ENCODE assay signal across 10 cellular contexts in genomic region chr7:102152672-102153585, GRCh38.
A peak's percentile ranks its signal among the peaks of the same experiment; 100 is the strongest.
DNase-seq lines count a peak whose midpoint lies in the region; ATAC-seq and TF ChIP-seq lines count a peak whose summit lies in the region.
"Had no signal": no experiment of that assay in that cellular context is flagged by ENCODE, and none has a peak within 500 bp of the region (broad histone marks: within the 10 kb centered on the region; RNA-seq: fewer than 3 reads in every experiment).

No MANE protein-coding gene starts in this region.

- no peak overlapping the region for H3K9ac ChIP-seq in GM23248

- H3K4me3 ChIP-seq in GM23248 (no peak overlapping the region), heart left ventricle (no peak overlapping the region)

- TF ChIP-seq CTCF in RWPE1 (conservative IDR thresholded peaks at IDR 0.05; ENCODE audit: low read depth) (no peak), heart left ventricle (IDR thresholded peaks at IDR 0.05) (no peak), osteocyte (IDR thresholded peaks at IDR 0.05) (no peak), GM13977 (IDR thresholded peaks at IDR 0.05; ENCODE audit: extremely low read depth, insufficient read depth, missing control alignments) (no peak)

- peak; percentile 19 for DNase-seq in GM23248
- DNase-seq in RWPE1 (ENCODE audit: low spot score) = peak; percentile 98
- DNase-seq in heart left ventricle = peak in 4 of 5 donors; percentile 19 to 72 (median 38)
- DNase-seq in osteocyte (ENCODE audit: extremely low spot score, unreplicated experiment) = no peak
- DNase-seq in NCI-H526 (lab: John Stamatoyannopoulos, UW) = no peak
- DNase-seq in GM13977 (ENCODE audit: low spot score) = no peak
- DNase-seq: NCI-H1694; stimulated activated CD4-positive, alpha-beta T cell treated with anti-CD3 and anti-CD28 coated beads, Interleukin-12 subunit alpha, Interleukin-12 subunit beta, amount 100 ng/mL, for 4 hours had no signal

- peaks cover 7% of the 10 kb centered on the region for H3K36me3 Mint-ChIP-seq in osteocyte (ENCODE audit: unreplicated experiment)

- ATAC-seq in heart left ventricle = peak; percentile 80 to 90 (median 86)
- no peak for ATAC-seq in HG02623 (IDR thresholded peaks at IDR 0.05; ENCODE audit: unreplicated experiment)
- ATAC-seq in HG02798 (IDR thresholded peaks at IDR 0.05; ENCODE audit: poor library complexity, unreplicated experiment) = no peak

- WGBS in GM23248 (ENCODE audit: low coverage in 1 of 2, low lambda C conversion rate in 2 of 2, missing lambda C conversion rate in 2 of 2), 2 experiments = 94 to 95% methylated on average over 21 of the region's 21 CpGs
- WGBS in heart left ventricle, 4 donors = 46 to 54% (median 49%) methylated on average over 18 to 21 of the region's 21 CpGs

- H3K9me3 Mint-ChIP-seq in osteocyte (ENCODE audit: unreplicated experiment) = no peaks in the 10 kb centered on the region

- POLR2A ChIA-PET in RWPE1 (lab: Yijun Ruan, JAX; ENCODE audit: low non-redundant PET) = interaction anchor here (0.8 kb wide), 1 partner anchor 11 kb away, joined by 3 read pairs; no protein-coding TSS in a partner anchor

- no peak overlapping the region for H3K4me3 Mint-ChIP-seq in osteocyte (ENCODE audit: unreplicated experiment)

- H3K9me2 ChIP-seq in GM23248 (ENCODE audit: insufficient read depth) = no peaks in the 10 kb centered on the region

- in situ Hi-C loops in GM23248 (cut with MboI) (no loop called here), GM13977 (cut with MboI; ENCODE audit: low pct_unique_long_range_greater_than_20kb, low sequenced_read_pairs, unreplicated experiment) (no loop called here)

- CTCF ChIA-PET in RWPE1 (lab: Yijun Ruan, JAX) = interaction anchor here (0.5 to 1.1 kb wide), 3 partner anchors 235 to 339 kb away, joined by 3 to 4 read pairs (median 3); no protein-coding TSS in a partner anchor

- H3K4me1 Mint-ChIP-seq in osteocyte (ENCODE audit: unreplicated experiment) = peaks cover 27% of the 10 kb centered on the region

- no peaks in the 10 kb centered on the region for H3K79me2 ChIP-seq in GM23248 (ENCODE audit: insufficient read depth)

- no peak overlapping the region for H3K4me2 ChIP-seq in GM23248 (ENCODE audit: unreplicated experiment)

- H3K27me3 Mint-ChIP-seq in osteocyte (ENCODE audit: unreplicated experiment) = no peaks in the 10 kb centered on the region

- peak overlapping the region; percentile 78 for H3K27ac Mint-ChIP-seq in osteocyte (ENCODE audit: unreplicated experiment)

- no peaks in the 10 kb centered on the region for H4K20me1 ChIP-seq in GM23248 (ENCODE audit: insufficient read depth)

- H3K4me1 ChIP-seq in GM23248 (ENCODE audit: insufficient read depth) (no peaks in the 10 kb centered on the region), heart left ventricle (peaks cover 0 to 28% (median 14%) of the 10 kb centered on the region in 12 donors)

- intact Hi-C loops in heart left ventricle (cut with DNase I) = no loop called here

- no peak for TF ChIP-seq POLR2A in heart left ventricle (IDR thresholded peaks at IDR 0.05)

- H3K9me3 ChIP-seq in GM23248 (ENCODE audit: low read depth) = no peaks in the 10 kb centered on the region
- no peaks in the 10 kb centered on the region for H3K9me3 ChIP-seq in heart left ventricle

- H3K27me3 ChIP-seq in GM23248 (replicated peaks; ENCODE audit: insufficient read depth) = no peaks in the 10 kb centered on the region
- H3K27me3 ChIP-seq in heart left ventricle = no peaks in the 10 kb centered on the region

- H2AFZ ChIP-seq in GM23248 = no peak overlapping the region

- H3F3A ChIP-seq in GM23248 (ENCODE audit: insufficient read depth) = no peaks in the 10 kb centered on the region

- no peaks in the 10 kb centered on the region for H3K36me3 ChIP-seq in GM23248 (ENCODE audit: low read depth)
- H3K36me3 ChIP-seq in heart left ventricle = peaks cover 0 to 7% (median 0%) of the 10 kb centered on the region in 9 donors

- H3K27ac ChIP-seq in GM23248 (no peak overlapping the region), RWPE1 (peak overlapping the region; percentile 98), heart left ventricle (peak overlapping the region; percentile 41 to 92 (median 75))

Comparison
In these comparisons a context has a peak if more than half of its experiments do, and no peak if none do; other contexts are left out.
1. DNase-seq: peak in GM23248 (single experiment), RWPE1 (single experiment) and heart left ventricle (4 of 5); none in osteocyte (single experiment), NCI-H526 (0 of 2) and GM13977 (single experiment).
2. ATAC-seq: peak in heart left ventricle (4 of 4); none in HG02623 (single experiment) and HG02798 (single experiment).